30 cellular contexts compared by ENCODE assay signal in genomic region chr5:180723936-180724335, GRCh38. TPM values are rescaled to one million over a fixed set of nuclear protein-coding genes. Genes with fewer than 3 reads are reported as not detected.
DNase-seq lines count a peak whose midpoint lies in the region; ATAC-seq, FAIRE-seq and TF ChIP-seq lines count a peak whose summit lies in the region.
"Had no signal": no experiment of that assay in that cellular context is flagged by ENCODE, and none has a peak within 500 bp of the region (broad histone marks: within the 10 kb centered on the region; RNA-seq: fewer than 3 reads in every experiment).

No MANE protein-coding gene starts in this region.

- no peak overlapping the region for H3K27ac ChIP-seq in CD8-positive, alpha-beta T cell (ENCODE audit: low read depth, low read length)
- H3K27ac ChIP-seq in GM12878 (ENCODE audit: control insufficient read depth, insufficient read depth) (no peak overlapping the region), neural progenitor cell (no peak overlapping the region)
- H3K27ac ChIP-seq: HL-60, KMS-11, PC-9, SJSA1 had no signal

- RAD21 ChIA-PET in GM12878 (lab: Charles Lee; ENCODE audit: unreplicated experiment), result no interaction called here

- no peaks in the 10 kb centered on the region for H3K9me3 Mint-ChIP-seq in activated naive CD4-positive, alpha-beta T cell treated with anti-CD3 and anti-CD28 coated beads for 36 hours
- no peaks in the 10 kb centered on the region for H3K9me3 Mint-ChIP-seq in CD8-positive, alpha-beta T cell
- no peaks in the 10 kb centered on the region for H3K9me3 Mint-ChIP-seq in neural progenitor cell
- H3K9me3 Mint-ChIP-seq: CD4-positive, alpha-beta T cell had no signal

- CTCF ChIA-PET in activated naive CD4-positive, alpha-beta T cell treated with anti-CD3 and anti-CD28 coated beads for 36 hours (lab: Charles Lee), result no interaction called here
- CTCF ChIA-PET in CD8-positive, alpha-beta T cell (lab: Charles Lee), result no interaction called here
- CTCF ChIA-PET in GM12878 (lab: Yijun Ruan, JAX), result no interaction called here

- H2AFZ ChIP-seq in GM12878 (ENCODE audit: control insufficient read depth, low read depth, low read length) (no peak overlapping the region), neural progenitor cell (replicated peaks) (no peak overlapping the region)
- H2AFZ ChIP-seq: PC-9 had no signal

- peaks cover 4% of the 10 kb centered on the region for H3K4me1 ChIP-seq in CD8-positive, alpha-beta T cell (ENCODE audit: insufficient read depth, low read length)
- H3K4me1 ChIP-seq in GM12878 (ENCODE audit: control insufficient read depth, insufficient read depth, low read length) (peaks cover 4% of the 10 kb centered on the region), neural progenitor cell (no peaks in the 10 kb centered on the region)
- H3K4me1 ChIP-seq: SJSA1 had no signal

- H3K4me1 Mint-ChIP-seq in activated naive CD4-positive, alpha-beta T cell treated with anti-CD3 and anti-CD28 coated beads for 36 hours (ENCODE audit: low read depth), result peaks cover 13% of the 10 kb centered on the region
- H3K4me1 Mint-ChIP-seq in CD8-positive, alpha-beta T cell (ENCODE audit: low read depth), result peaks cover 26% of the 10 kb centered on the region
- no peaks in the 10 kb centered on the region for H3K4me1 Mint-ChIP-seq in neural progenitor cell

- H3K36me3 Mint-ChIP-seq in activated naive CD4-positive, alpha-beta T cell treated with anti-CD3 and anti-CD28 coated beads for 36 hours (ENCODE audit: low read depth), result no peaks in the 10 kb centered on the region
- H3K36me3 Mint-ChIP-seq in CD8-positive, alpha-beta T cell, result no peaks in the 10 kb centered on the region
- no peaks in the 10 kb centered on the region for H3K36me3 Mint-ChIP-seq in neural progenitor cell

- whole genome bisulfite sequencing in GM12878 (ENCODE audit: insufficient coverage, insufficient replicate concordance, low lambda C conversion rate, missing lambda C conversion rate), result 4% methylated on average over 5 of the region's 5 CpGs

- no TSS peak for BruUV-seq in GM12878 (replicated peaks; lab: Mats Ljungman, UMichigan)

- no peak overlapping the region for H3K4me3 Mint-ChIP-seq in activated naive CD4-positive, alpha-beta T cell treated with anti-CD3 and anti-CD28 coated beads for 36 hours
- H3K4me3 Mint-ChIP-seq in CD8-positive, alpha-beta T cell, result no peak overlapping the region
- no peak overlapping the region for H3K4me3 Mint-ChIP-seq in neural progenitor cell
- H3K4me3 Mint-ChIP-seq: CD4-positive, alpha-beta T cell; IgD-negative memory B cell had no signal

- H3K9ac ChIP-seq in GM12878 (ENCODE audit: control insufficient read depth, insufficient read depth, low read length), result no peak overlapping the region
- H3K9ac ChIP-seq in neural progenitor cell, result no peak overlapping the region
- H3K9ac ChIP-seq: KMS-11 had no signal

- no peak for FAIRE-seq in GM12878 (lab: Jason Lieb, UNC)
- FAIRE-seq: GM12892, H1 had no signal

- POLR2A ChIA-PET in CD8-positive, alpha-beta T cell (lab: Charles Lee), result no interaction called here
- POLR2A ChIA-PET in GM12878 (lab: Charles Lee), result no interaction called here

- H3K36me3 ChIP-seq in CD8-positive, alpha-beta T cell (ENCODE audit: insufficient read depth, low read length), result no peaks in the 10 kb centered on the region
- no peaks in the 10 kb centered on the region for H3K36me3 ChIP-seq in GM12878 (ENCODE audit: control insufficient read depth in 2 of 2, insufficient read depth in 2 of 2, low read length in 1 of 2)
- H3K36me3 ChIP-seq in neural progenitor cell, result no peaks in the 10 kb centered on the region
- H3K36me3 ChIP-seq: SJSA1 had no signal

- SMC1A ChIA-PET in GM12878 (lab: Charles Lee; ENCODE audit: uncharacterized antibody, unreplicated experiment), result no interaction called here

- no peak for TF ChIP-seq POLR2A in GM12878 (IDR thresholded peaks at IDR 0.05; ENCODE audit: low read depth, low read length)

- H3K4me3 ChIP-seq in CD8-positive, alpha-beta T cell (ENCODE audit: low read depth, low read length), result no peak overlapping the region
- H3K4me3 ChIP-seq in GM12878 (no peak overlapping the region), neural progenitor cell (no peak overlapping the region)
- H3K4me3 ChIP-seq: PC-9, SJSA1 had no signal

- no peak for TF ChIP-seq EP300 in GM12878 (IDR thresholded peaks at IDR 0.05; ENCODE audit: borderline replicate concordance in 1 of 2, control insufficient read depth in 1 of 2, low read depth in 2 of 2, low read length in 2 of 2)

- intact Hi-C loops in activated naive CD4-positive, alpha-beta T cell treated with anti-CD3 and anti-CD28 coated beads for 36 hours (cut with micrococcal nuclease), result no loop called here
- intact Hi-C loops in CD8-positive, alpha-beta T cell (cut with DNase I, micrococcal nuclease), result no loop called here
- intact Hi-C loops in GM12878 (cut with micrococcal nuclease; ENCODE audit: unreplicated experiment), result no loop called here

- H3F3A ChIP-seq in neural progenitor cell (ENCODE audit: low read depth), result peaks cover 6% of the 10 kb centered on the region

- no peaks in the 10 kb centered on the region for H3K27me3 ChIP-seq in CD8-positive, alpha-beta T cell (ENCODE audit: insufficient read depth, low read length)
- H3K27me3 ChIP-seq in GM12878 (replicated peaks in 1 of 2; ENCODE audit: control insufficient read depth in 2 of 2, insufficient read depth in 2 of 2, low read length in 1 of 2) (no peaks in the 10 kb centered on the region; a peak in 1 of 4 replicates), neural progenitor cell (no peaks in the 10 kb centered on the region)

- no peak for TF ChIP-seq RAD21 in GM12878 (IDR thresholded peaks at IDR 0.05; ENCODE audit: insufficient read depth, low read depth, low read length)

- H4K20me1 ChIP-seq in GM12878 (ENCODE audit: control insufficient read depth, insufficient read depth) (no peaks in the 10 kb centered on the region), neural progenitor cell (ENCODE audit: low read depth) (no peaks in the 10 kb centered on the region)

- peaks cover 12% of the 10 kb centered on the region for H3K27me3 Mint-ChIP-seq in activated naive CD4-positive, alpha-beta T cell treated with anti-CD3 and anti-CD28 coated beads for 36 hours (ENCODE audit: low read depth)
- peaks cover 18% of the 10 kb centered on the region for H3K27me3 Mint-ChIP-seq in CD8-positive, alpha-beta T cell (ENCODE audit: low read depth)
- no peaks in the 10 kb centered on the region for H3K27me3 Mint-ChIP-seq in neural progenitor cell (ENCODE audit: insufficient read depth, low read depth)

- H3K4me2 ChIP-seq in GM12878 (ENCODE audit: control insufficient read depth, insufficient read depth), result no peak overlapping the region
- H3K4me2 ChIP-seq in neural progenitor cell, result no peak overlapping the region
- H3K4me2 ChIP-seq: KMS-11, PC-9 had no signal

- peak; percentile 54 for ATAC-seq in CD8-positive, alpha-beta T cell
- ATAC-seq in GM12878 (peak; percentile 24; the same call in 1 of the 3 replicates), GM21423 (IDR thresholded peaks at IDR 0.05; ENCODE audit: unreplicated experiment) (no peak)

- no peaks in the 10 kb centered on the region for H3K9me3 ChIP-seq in CD8-positive, alpha-beta T cell (ENCODE audit: low read length)
- H3K9me3 ChIP-seq in GM12878 (replicated peaks; ENCODE audit: control insufficient read depth, insufficient read depth, low read length), result no peaks in the 10 kb centered on the region
- no peaks in the 10 kb centered on the region for H3K9me3 ChIP-seq in neural progenitor cell (ENCODE audit: low read depth)
- H3K9me3 ChIP-seq: SJSA1 had no signal

- no peak overlapping the region for H3K27ac Mint-ChIP-seq in activated naive CD4-positive, alpha-beta T cell treated with anti-CD3 and anti-CD28 coated beads for 36 hours
- H3K27ac Mint-ChIP-seq in CD8-positive, alpha-beta T cell, result no peak overlapping the region
- peak overlapping the region; percentile 14 for H3K27ac Mint-ChIP-seq in neural progenitor cell
- H3K27ac Mint-ChIP-seq: CD4-positive, alpha-beta T cell had no signal

- H3K79me2 ChIP-seq in GM12878 (ENCODE audit: control insufficient read depth, insufficient read depth, low read length) (no peaks in the 10 kb centered on the region), neural progenitor cell (ENCODE audit: low read depth) (no peaks in the 10 kb centered on the region)

- peak; percentile 44 for DNase-seq in activated naive CD4-positive, alpha-beta T cell treated with anti-CD3 and anti-CD28 coated beads for 36 hours
- no peak for DNase-seq in activated naive CD4-positive, alpha-beta T cell (lab: John Stamatoyannopoulos, UW)
- DNase-seq in CD8-positive, alpha-beta T cell, result peak in 1 of 7 experiments; percentile 24
- no peak for DNase-seq in GM12878 (ENCODE audit: low read depth, low spot score)
- no peak for DNase-seq in neural progenitor cell (ENCODE audit: low spot score)
- DNase-seq in NCI-H446 treated with DMSO at 0.1 percent for 48 hours (lab: John Stamatoyannopoulos, UW), result no peak
- DNase-seq: CD4-positive, alpha-beta T cell; COR-L47; DMS53; EL; GDM1; HCEC 1CT; NCI-H1048; NCI-H1417; NCI-H1694; NCI-H2029 treated with DMSO at 0.1 percent for 48 hours; NCI-H526 treated with DMSO at 0.1 percent for 48 hours; PC-9; Right ventricle myocardium superior had no signal

- no peak for TF ChIP-seq CTCF in CD8-positive, alpha-beta T cell (IDR thresholded peaks at IDR 0.05)
- TF ChIP-seq CTCF in GM12878 (IDR thresholded peaks at IDR 0.05 in 2 of 3, conservative IDR thresholded peaks at IDR 0.05 in 1 of 3; ENCODE audit: control insufficient read depth in 2 of 3, extremely low read depth in 1 of 3, insufficient read depth in 1 of 3, low read depth in 3 of 3, low read length in 3 of 3) (no peak), neural progenitor cell (IDR thresholded peaks at IDR 0.05) (no peak)

- in situ Hi-C loops in GM12878 (cut with MboI), result no loop called here

TF ChIP-seq in GM12878, 131 proteins besides CTCF, POLR2A, EP300 and RAD21 (continues in another document):
- TF ChIP-seq JUNB (IDR thresholded peaks at IDR 0.05), result peak; percentile 22; the same call in 1 of the 2 replicates

RNA-seq across cellular contexts. Expression of gene OR2Y1, which starts 15.9 kb away (rescaled TPM):
- not detected for total RNA-seq in activated naive CD4-positive, alpha-beta T cell treated with anti-CD3 and anti-CD28 coated beads for 36 hours
- total RNA-seq in CD8-positive, alpha-beta T cell, result not detected
- not detected in 2 replicates for total RNA-seq in GM12878 (2013; cell fraction: nucleolus; rRNA removed)
- not detected in 2 replicates for total RNA-seq in GM12878 (2014; rRNA removed)
- total RNA-seq in GM12878 (2014; rRNA removed; fragmentation: Illumina TruSeq; extraction: Trizol), result not detected in 2 replicates
- total RNA-seq in GM12878 (2021), result not detected in 2 replicates
- polyA plus RNA-seq in GM12878 (2011; ENCODE audit: low read depth), result not detected
- polyA plus RNA-seq in GM12878 (2011; rRNA removed), result not detected in 2 replicates
- not detected in 2 replicates for polyA plus RNA-seq in GM12878 (2011; cell fraction: cytosol; rRNA removed)
- not detected in 2 replicates for polyA plus RNA-seq in GM12878 (2011; cell fraction: nucleus; rRNA removed)
- polyA plus RNA-seq in GM12878 (2012), result not detected in 2 replicates
- not detected in 2 replicates for polyA plus RNA-seq in GM12878 (2014; fragmentation: Illumina TruSeq; extraction: Trizol)
- not detected for polyA plus RNA-seq in GM12878 (2014; fragmentation: Nextera tagmentation; extraction: Ambion mirVana)
- polyA plus RNA-seq in GM12878 (2014; rRNA removed), result not detected in 2 replicates
- not detected for polyA plus RNA-seq in GM12878 (2016; fragmentation: Nextera tagmentation; extraction: Ambion mirVana)
- not detected in 2 replicates for polyA minus RNA-seq in GM12878 (2011; rRNA and poly(A)+ RNA removed)
- polyA minus RNA-seq in GM12878 (2011; cell fraction: cytosol; rRNA and poly(A)+ RNA removed), result not detected in 2 replicates
- polyA minus RNA-seq in GM12878 (2011; cell fraction: nucleus; rRNA and poly(A)+ RNA removed), result not detected in 2 replicates
- not detected in 2 replicates for total RNA-seq in neural progenitor cell (ENCODE audit: low replicate concordance)
- total RNA-seq: A172; CD4-positive, alpha-beta T cell; H1; NCI-H460; PC-9; Right ventricle myocardium superior; RPMI7951; SJSA1 had no signal
- polyA plus RNA-seq: BJ, H1, IgD-negative memory B cell had no signal
